8 cellular contexts compared by ENCODE assay signal in the genomic region with DNA sequence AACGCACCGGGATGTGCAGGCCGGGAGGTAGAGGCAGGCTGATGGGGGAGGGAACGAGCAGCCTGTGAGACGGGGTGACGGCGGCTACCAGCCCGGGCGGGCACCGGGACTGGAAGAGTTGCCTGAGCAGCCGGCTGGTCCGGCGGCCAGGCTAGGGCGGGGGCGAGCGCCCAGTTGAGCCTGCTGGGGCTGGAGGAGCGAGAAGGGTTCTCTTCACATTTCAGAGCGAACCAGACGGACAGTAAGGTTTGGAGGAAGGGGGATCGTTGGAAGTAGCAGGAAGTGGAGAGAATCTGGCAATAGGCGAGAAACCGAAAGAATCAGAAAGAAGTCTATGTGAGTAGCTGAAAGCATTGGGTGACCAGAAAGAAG. TPM values are rescaled to one million over a fixed set of nuclear protein-coding genes. Genes with fewer than 3 reads are reported as not detected.
DNase-seq lines count a peak whose midpoint lies in the region; ATAC-seq and TF ChIP-seq lines count a peak whose summit lies in the region.
"Not testable (repeated sequence)": the region's sequence is repeated elsewhere in the genome, so short reads cannot be mapped to it uniquely, and the experiment has no call there.

No MANE protein-coding gene starts in this region.

- not testable (repeated sequence) for TF ChIP-seq CTCF in GM23338 (conservative IDR thresholded peaks at IDR 0.05; ENCODE audit: low read depth in 2 of 2); colonic mucosa (IDR thresholded peaks at IDR 0.05); neural crest cell (conservative IDR thresholded peaks at IDR 0.05); thoracic aorta (IDR thresholded peaks at IDR 0.05)

- not testable (repeated sequence) for H3K9me2 ChIP-seq in GM23338 (ENCODE audit: insufficient read depth)

- H3K27me3 ChIP-seq in GM23338 (ENCODE audit: insufficient read depth); colonic mucosa; thoracic aorta (replicated peaks; ENCODE audit: insufficient read depth): not testable (repeated sequence)

- not testable (repeated sequence) for H3K36me3 ChIP-seq in GM23338 (ENCODE audit: insufficient read depth); colonic mucosa; thoracic aorta

- H3K36me3 Mint-ChIP-seq in GM23338 (ENCODE audit: low read depth); neural crest cell (ENCODE audit: low read depth): not testable (repeated sequence)

- H3K9ac ChIP-seq in colonic mucosa (ENCODE audit: low read depth in 2 of 2, low read length in 2 of 2), result peak overlapping the region; percentile 34 to 50

- not testable (repeated sequence) for H4K20me1 ChIP-seq in GM23338 (replicated peaks; ENCODE audit: insufficient read depth)

- not testable (repeated sequence) for H3K4me1 Mint-ChIP-seq in GM23338
- peaks cover 25% of the 10 kb centered on the region for H3K4me1 Mint-ChIP-seq in neural crest cell

- H3K4me3 ChIP-seq in GM23338, result peak overlapping the region; percentile 94
- peak overlapping the region; percentile 62 for H3K4me3 ChIP-seq in colonic mucosa
- H3K4me3 ChIP-seq in iPS-11a (ENCODE audit: low read depth, low read length), result peak overlapping the region; percentile 55
- peak overlapping the region; percentile 76 for H3K4me3 ChIP-seq in thoracic aorta

- peak; percentile 9 for DNase-seq in Daoy (ENCODE audit: low read depth)
- peak; percentile 14 for DNase-seq in GM23338 (ENCODE audit: low spot score)
- peak; percentile 30 for DNase-seq in M059J (ENCODE audit: low read depth)
- DNase-seq in activated CD4-positive, alpha-beta T cell treated with anti-CD3 and anti-CD28 coated beads, Interleukin-2, amount 50 U/mL, for 48 hours, result peak; percentile 6 to 24
- not testable (repeated sequence) for DNase-seq in colonic mucosa; thoracic aorta (ENCODE audit: low spot score)
- peak; percentile 4 for DNase-seq in neural crest cell (ENCODE audit: low read depth, low spot score)

- H3K4me2 ChIP-seq in GM23338, result peak overlapping the region; percentile 56

- H3K4me3 Mint-ChIP-seq in GM23338, result peak overlapping the region; percentile 98
- peak overlapping the region; percentile 92 for H3K4me3 Mint-ChIP-seq in neural crest cell

- H3K27ac ChIP-seq in GM23338 (ENCODE audit: low read depth) (peak overlapping the region; percentile 86; the same call in 1 of the 2 replicates), colonic mucosa (peak overlapping the region; percentile 72)
- not testable (repeated sequence) for H3K27ac ChIP-seq in thoracic aorta

- not testable (repeated sequence) for H3K4me1 ChIP-seq in GM23338 (ENCODE audit: insufficient read depth); colonic mucosa; thoracic aorta (ENCODE audit: control insufficient read depth in 1 of 2, low read depth in 2 of 2)

- H2AFZ ChIP-seq in GM23338, result not testable (repeated sequence)

- H3K27ac Mint-ChIP-seq in GM23338 (peak overlapping the region; percentile 95), neural crest cell (ENCODE audit: unreplicated experiment) (peak overlapping the region; percentile 81)

- not testable (repeated sequence) for H3K27me3 Mint-ChIP-seq in GM23338 (ENCODE audit: insufficient read depth, low read depth, poor library complexity); neural crest cell (ENCODE audit: low read depth)

- H3K9me3 Mint-ChIP-seq in GM23338, neural crest cell: not testable (repeated sequence)

- H3K9me3 ChIP-seq in colonic mucosa, thoracic aorta: not testable (repeated sequence)

- ATAC-seq in GM23338, result peak; percentile 74; the same call in 2 of the 3 replicates
- ATAC-seq in thoracic aorta (ENCODE audit: insufficient number of reproducible peaks, low FRiP score, low read depth), result not testable (repeated sequence)

- H3K79me2 ChIP-seq in GM23338 (replicated peaks; ENCODE audit: insufficient read depth), result peaks cover 54% of the 10 kb centered on the region

- intact Hi-C loops in colonic mucosa (cut with DNase I), result not testable (repeated sequence)

- H3F3A ChIP-seq in GM23338 (replicated peaks; ENCODE audit: low read depth), result not testable (repeated sequence)

TF ChIP-seq in GM23338, 12 proteins besides CTCF, POLR2A, EP300 and RAD21:
- TF ChIP-seq POLR2AphosphoS5 (IDR thresholded peaks at IDR 0.05; ENCODE audit: low read depth), result 0 out of 2 replicates have a peak, but pooled peaks have one; percentile 5

RNA-seq across cellular contexts. Expression of a gene that starts 22.4 kb away (rescaled TPM):
- total RNA-seq in Daoy (2014; rRNA removed; shearing (Covaris generic)), result 0.17 and 1.6 TPM in 2 replicates
- 0.63 and 1.2 TPM in 2 replicates for total RNA-seq in GM23338 (2014; rRNA removed; shearing (Covaris generic))
- 0.17 and 0.26 TPM in 2 replicates for polyA plus RNA-seq in GM23338 (2016; fragmentation: Nextera tagmentation; extraction: Ambion mirVana)
- 0.15 and 0.57 TPM in 2 replicates for total RNA-seq in M059J (2014; rRNA removed; shearing (Covaris generic))
- total RNA-seq in colonic mucosa (under 1 TPM in 1 of 2 donors, not detected in 1; 0.40 TPM), neural crest cell (2.1 and 2.4 TPM in 2 replicates), thoracic aorta (1 to 10 TPM in 1 of 2 donors, under 1 TPM in 1; 0.68 to 1.3 TPM)
